In the genomic region with DNA sequence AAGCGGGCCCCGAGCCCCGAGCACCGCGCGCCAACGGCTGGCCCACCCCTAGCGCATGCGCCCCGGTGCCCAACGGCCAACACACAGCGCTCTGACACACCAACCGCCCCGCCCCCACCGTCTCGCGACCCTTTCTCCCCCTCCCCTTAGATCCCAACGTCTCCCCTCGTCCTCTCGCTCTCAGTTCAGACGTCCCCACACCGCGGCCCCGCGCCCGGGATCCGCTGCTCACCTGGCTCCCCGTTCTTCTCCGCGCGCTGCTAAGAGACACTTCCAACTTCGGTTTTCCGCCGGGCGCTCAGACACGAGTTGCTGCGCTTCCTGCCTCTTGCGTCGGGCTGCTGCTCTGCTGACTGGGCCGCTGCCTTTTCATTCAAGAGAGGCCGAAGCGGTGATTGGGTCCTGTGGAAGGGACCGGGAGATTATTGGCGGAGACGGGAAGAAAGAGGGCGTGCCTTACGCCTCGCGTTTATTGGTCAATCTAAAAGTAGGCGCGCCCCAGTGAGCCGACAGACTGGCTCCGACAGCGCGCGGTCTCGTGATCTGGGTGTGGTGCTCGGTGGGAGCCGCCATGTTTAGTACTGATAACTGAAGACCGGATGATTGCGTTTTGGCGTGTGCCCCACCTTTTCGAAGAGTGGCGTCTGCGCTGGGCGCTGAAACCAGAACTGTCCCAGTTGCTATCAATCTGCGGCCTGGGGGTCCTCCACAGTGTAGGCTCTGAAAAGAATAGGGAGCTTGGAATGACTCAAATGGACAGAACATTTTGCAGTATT, we compare ENCODE assay signal across 1 cellular context.
TF ChIP-seq lines count a peak whose summit lies in the region.

DDX39A (minus strand) TSS at position 304 of the 776 bp plus-strand sequence. CDS start 6,121 bp downstream, outside the sequence.

TF ChIP-seq in K562, 482 proteins besides CTCF, POLR2A, EP300 and RAD21 (continued from another document and continues in another):
- peak in 1 of 2 experiments; percentile 71; a peak in 2 of 4 replicates for TF ChIP-seq ZNF318 (IDR thresholded peaks at IDR 0.05; ENCODE audit: borderline replicate concordance in 1 of 2, low read depth in 1 of 2)
- TF ChIP-seq, protein P1, sequence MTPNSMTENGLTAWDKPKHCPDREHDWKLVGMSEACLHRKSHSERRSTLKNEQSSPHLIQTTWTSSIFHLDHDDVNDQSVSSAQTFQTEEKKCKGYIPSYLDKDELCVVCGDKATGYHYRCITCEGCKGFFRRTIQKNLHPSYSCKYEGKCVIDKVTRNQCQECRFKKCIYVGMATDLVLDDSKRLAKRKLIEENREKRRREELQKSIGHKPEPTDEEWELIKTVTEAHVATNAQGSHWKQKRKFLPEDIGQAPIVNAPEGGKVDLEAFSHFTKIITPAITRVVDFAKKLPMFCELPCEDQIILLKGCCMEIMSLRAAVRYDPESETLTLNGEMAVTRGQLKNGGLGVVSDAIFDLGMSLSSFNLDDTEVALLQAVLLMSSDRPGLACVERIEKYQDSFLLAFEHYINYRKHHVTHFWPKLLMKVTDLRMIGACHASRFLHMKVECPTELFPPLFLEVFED (CRISPR knock-in tag; conservative IDR thresholded peaks at IDR 0.05): peak; percentile 63; the same call in 1 of the 2 replicates
- peak; percentile 44; the same call in 1 of the 2 replicates for TF ChIP-seq SIN3B (IDR thresholded peaks at IDR 0.05; ENCODE audit: low read depth)
- TF ChIP-seq, protein P2, sequence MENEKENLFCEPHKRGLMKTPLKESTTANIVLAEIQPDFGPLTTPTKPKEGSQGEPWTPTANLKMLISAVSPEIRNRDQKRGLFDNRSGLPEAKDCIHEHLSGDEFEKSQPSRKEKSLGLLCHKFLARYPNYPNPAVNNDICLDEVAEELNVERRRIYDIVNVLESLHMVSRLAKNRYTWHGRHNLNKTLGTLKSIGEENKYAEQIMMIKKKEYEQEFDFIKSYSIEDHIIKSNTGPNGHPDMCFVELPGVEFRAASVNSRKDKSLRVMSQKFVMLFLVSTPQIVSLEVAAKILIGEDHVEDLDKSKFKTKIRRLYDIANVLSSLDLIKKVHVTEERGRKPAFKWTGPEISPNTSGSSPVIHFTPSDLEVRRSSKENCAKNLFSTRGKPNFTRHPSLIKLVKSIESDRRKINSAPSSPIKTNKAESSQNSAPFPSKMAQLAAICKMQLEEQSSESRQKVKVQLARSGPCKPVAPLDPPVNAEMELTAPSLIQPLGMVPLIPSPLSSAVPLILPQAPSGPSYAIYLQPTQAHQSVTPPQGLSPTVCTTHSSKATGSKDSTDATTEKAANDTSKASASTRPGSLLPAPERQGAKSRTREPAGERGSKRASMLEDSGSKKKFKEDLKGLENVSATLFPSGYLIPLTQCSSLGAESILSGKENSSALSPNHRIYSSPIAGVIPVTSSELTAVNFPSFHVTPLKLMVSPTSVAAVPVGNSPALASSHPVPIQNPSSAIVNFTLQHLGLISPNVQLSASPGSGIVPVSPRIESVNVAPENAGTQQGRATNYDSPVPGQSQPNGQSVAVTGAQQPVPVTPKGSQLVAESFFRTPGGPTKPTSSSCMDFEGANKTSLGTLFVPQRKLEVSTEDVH (IDR thresholded peaks at IDR 0.05; ENCODE audit: low read depth, partially characterized antibody): peak; percentile 40
- TF ChIP-seq ZNF740 (CRISPR knock-in tag; IDR thresholded peaks at IDR 0.05): 0 out of 2 replicates have a peak, but pooled peaks have one; percentile 24
- no peak for TF ChIP-seq ZNF740 (tag; IDR thresholded peaks at IDR 0.05)
- TF ChIP-seq CEBPG (CRISPR knock-in tag; IDR thresholded peaks at IDR 0.05): peak; percentile 52
- peak in 1 of 2 experiments; percentile 49; a peak in 1 of 4 replicates for TF ChIP-seq CEBPG (tag; conservative IDR thresholded peaks at IDR 0.05 in 1 of 2, IDR thresholded peaks at IDR 0.05 in 1 of 2)
- TF ChIP-seq, protein P3, sequence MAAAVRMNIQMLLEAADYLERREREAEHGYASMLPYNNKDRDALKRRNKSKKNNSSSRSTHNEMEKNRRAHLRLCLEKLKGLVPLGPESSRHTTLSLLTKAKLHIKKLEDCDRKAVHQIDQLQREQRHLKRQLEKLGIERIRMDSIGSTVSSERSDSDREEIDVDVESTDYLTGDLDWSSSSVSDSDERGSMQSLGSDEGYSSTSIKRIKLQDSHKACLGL (CRISPR knock-in tag; IDR thresholded peaks at IDR 0.05; ENCODE audit: borderline replicate concordance, poor library complexity, severe bottlenecking): peak; percentile 29
- TF ChIP-seq JUN (IDR thresholded peaks at IDR 0.05; ENCODE audit: borderline replicate concordance, low read depth, low read length): 0 out of 2 replicates have a peak, but pooled peaks have one; percentile 53
- no peak for TF ChIP-seq JUN (CRISPR knock-in tag; IDR thresholded peaks at IDR 0.05; ENCODE audit: borderline replicate concordance)
- TF ChIP-seq NBN (IDR thresholded peaks at IDR 0.05; ENCODE audit: low read depth): no peak
- TF ChIP-seq, protein P4, sequence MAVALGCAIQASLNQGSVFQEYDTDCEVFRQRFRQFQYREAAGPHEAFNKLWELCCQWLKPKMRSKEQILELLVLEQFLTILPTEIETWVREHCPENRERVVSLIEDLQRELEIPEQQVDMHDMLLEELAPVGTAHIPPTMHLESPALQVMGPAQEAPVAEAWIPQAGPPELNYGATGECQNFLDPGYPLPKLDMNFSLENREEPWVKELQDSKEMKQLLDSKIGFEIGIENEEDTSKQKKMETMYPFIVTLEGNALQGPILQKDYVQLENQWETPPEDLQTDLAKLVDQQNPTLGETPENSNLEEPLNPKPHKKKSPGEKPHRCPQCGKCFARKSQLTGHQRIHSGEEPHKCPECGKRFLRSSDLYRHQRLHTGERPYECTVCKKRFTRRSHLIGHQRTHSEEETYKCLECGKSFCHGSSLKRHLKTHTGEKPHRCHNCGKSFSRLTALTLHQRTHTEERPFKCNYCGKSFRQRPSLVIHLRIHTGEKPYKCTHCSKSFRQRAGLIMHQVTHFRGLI (CRISPR knock-in tag; IDR thresholded peaks at IDR 0.05): peak; percentile 37; the same call in 1 of the 2 replicates
- TF ChIP-seq ELF2 (CRISPR knock-in tag; IDR thresholded peaks at IDR 0.05): peak; percentile 87
- TF ChIP-seq FOS (IDR thresholded peaks at IDR 0.05; ENCODE audit: extremely low read depth, insufficient read length): peak; percentile 99
- no peak; the same call in 1 of the 2 replicates for TF ChIP-seq ATF3 (IDR thresholded peaks at IDR 0.05)
- no peak for TF ChIP-seq ATF3 (CRISPR knock-in tag; conservative IDR thresholded peaks at IDR 0.05)
- TF ChIP-seq SRSF9 (IDR thresholded peaks at IDR 0.05; ENCODE audit: borderline replicate concordance, low read depth, low read length): no peak
- 0 out of 2 replicates have a peak, but pooled peaks have one; percentile 25 for TF ChIP-seq HLTF (IDR thresholded peaks at IDR 0.05)
- TF ChIP-seq ARID1B (IDR thresholded peaks at IDR 0.05): peak; percentile 67
- TF ChIP-seq CREM (IDR thresholded peaks at IDR 0.05; ENCODE audit: low read depth): peak; percentile 83
- peak; percentile 67 for TF ChIP-seq SOX6 (IDR thresholded peaks at IDR 0.05)
- TF ChIP-seq, protein P5, sequence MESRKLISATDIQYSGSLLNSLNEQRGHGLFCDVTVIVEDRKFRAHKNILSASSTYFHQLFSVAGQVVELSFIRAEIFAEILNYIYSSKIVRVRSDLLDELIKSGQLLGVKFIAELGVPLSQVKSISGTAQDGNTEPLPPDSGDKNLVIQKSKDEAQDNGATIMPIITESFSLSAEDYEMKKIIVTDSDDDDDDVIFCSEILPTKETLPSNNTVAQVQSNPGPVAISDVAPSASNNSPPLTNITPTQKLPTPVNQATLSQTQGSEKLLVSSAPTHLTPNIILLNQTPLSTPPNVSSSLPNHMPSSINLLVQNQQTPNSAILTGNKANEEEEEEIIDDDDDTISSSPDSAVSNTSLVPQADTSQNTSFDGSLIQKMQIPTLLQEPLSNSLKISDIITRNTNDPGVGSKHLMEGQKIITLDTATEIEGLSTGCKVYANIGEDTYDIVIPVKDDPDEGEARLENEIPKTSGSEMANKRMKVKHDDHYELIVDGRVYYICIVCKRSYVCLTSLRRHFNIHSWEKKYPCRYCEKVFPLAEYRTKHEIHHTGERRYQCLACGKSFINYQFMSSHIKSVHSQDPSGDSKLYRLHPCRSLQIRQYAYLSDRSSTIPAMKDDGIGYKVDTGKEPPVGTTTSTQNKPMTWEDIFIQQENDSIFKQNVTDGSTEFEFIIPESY (CRISPR knock-in tag; IDR thresholded peaks at IDR 0.05): peak; percentile 13; the same call in 1 of the 2 replicates
- TF ChIP-seq POLR2H (tag; IDR thresholded peaks at IDR 0.05; ENCODE audit: low read depth): peak; percentile 92
- no peak for TF ChIP-seq ZNF518B (CRISPR knock-in tag; IDR thresholded peaks at IDR 0.05)
- TF ChIP-seq U2AF2 (optimal IDR thresholded peaks at IDR 0.05; ENCODE audit: low read depth, low read length): no peak
